Comparison of ENCODE assay signal across 6 cellular contexts in the genomic region with DNA sequence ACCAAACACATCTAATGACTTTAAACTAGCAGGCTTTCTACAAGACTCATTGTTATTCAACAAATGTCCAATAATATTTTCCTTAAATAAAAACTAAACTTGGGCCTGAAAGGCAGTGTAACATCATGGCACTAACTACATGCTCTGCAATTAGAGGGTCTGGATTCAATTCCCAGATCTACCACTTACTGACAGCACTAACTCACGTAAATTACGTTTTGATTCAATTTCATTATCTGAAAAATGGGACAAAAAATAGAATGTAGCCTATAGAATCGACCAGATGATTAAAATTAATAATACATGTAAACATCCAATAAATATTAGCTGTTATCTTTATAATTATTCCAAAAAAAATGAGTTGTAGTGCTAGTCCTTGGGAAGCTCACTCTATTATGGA.
"Had no signal": no experiment of that assay in that cellular context is flagged by ENCODE, and none has a peak within 500 bp of the region (broad histone marks: within the 10 kb centered on the region; RNA-seq: fewer than 3 reads in every experiment).

No MANE protein-coding gene starts in this region.

- H3K4me3 ChIP-seq: GM23338, HAP-1, K562 had no signal

- H3K36me3 ChIP-seq: HAP-1 had no signal

- DNase-seq: H7, HFFc6, IMR-90 had no signal

- H2AFZ ChIP-seq: GM23338 had no signal

- H3K9me3 ChIP-seq: HAP-1 had no signal

- H3K4me2 ChIP-seq: GM23338 had no signal

- H3K4me1 ChIP-seq: HAP-1 had no signal
